ENCODE assay signal across 26 cellular contexts in the genomic region with DNA sequence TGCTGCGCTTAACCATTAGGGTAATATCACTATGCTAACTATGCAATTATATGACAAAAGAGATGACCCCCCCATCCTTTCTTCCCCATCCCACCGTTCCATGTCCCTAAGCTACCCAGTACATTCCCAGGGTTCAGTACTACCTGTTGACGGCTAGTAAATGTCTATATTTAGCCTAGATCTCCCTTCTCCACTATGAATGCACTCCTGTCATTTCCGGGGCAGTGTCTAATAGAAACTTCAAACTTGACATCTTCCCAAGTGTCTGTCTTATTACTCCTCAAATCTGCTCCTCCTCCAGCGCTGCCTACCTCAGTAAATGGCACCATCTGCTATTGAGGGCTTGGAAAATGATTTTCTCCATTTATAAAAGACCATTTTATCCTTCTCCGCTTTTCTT.
"Had no signal": no experiment of that assay in that cellular context is flagged by ENCODE, and none has a peak within 500 bp of the region (broad histone marks: within the 10 kb centered on the region; RNA-seq: fewer than 3 reads in every experiment).

No MANE protein-coding gene starts in this region.

- DNase-seq: stimulated activated CD4-positive, alpha-beta T cell treated with anti-CD3 and anti-CD28 coated beads, Interleukin-2, amount 100 ng/mL, for 48 hours; stimulated activated CD4-positive, alpha-beta T cell treated with anti-CD3 and anti-CD28 coated beads, Interleukin-4, amount 100 ng/mL, for 1 hour; stimulated activated CD4-positive, alpha-beta T cell treated with anti-CD3 and anti-CD28 coated beads, Interleukin-4, amount 100 ng/mL, for 24 hours; stimulated activated CD4-positive, alpha-beta T cell treated with anti-CD3 and anti-CD28 coated beads, Interleukin-4, amount 100 ng/mL, for 4 hours; stimulated activated CD8-positive, alpha-beta memory T cell treated with anti-CD3 and anti-CD28 coated beads, Interleukin-4, amount 100 ng/mL, for 48 hours; stimulated activated naive B cell treated with anti-CD40 and anti-IgM and Interleukin-4, amounts not matched to agents 10 μg/mL and 1 μg/mL and 100 μg/mL, for 72 hours; stimulated activated naive CD4-positive, alpha-beta T cell; stimulated activated naive CD4-positive, alpha-beta T cell treated with Interleukin-2 at 50 U/mL for 16 hours; stimulated activated naive CD8-positive, alpha-beta T cell treated with anti-CD3 and anti-CD28 coated beads, Interleukin-15, amount 100 ng/mL, for 72 hours; stimulated activated naive CD8-positive, alpha-beta T cell treated with anti-CD3 and anti-CD28 coated beads, Interleukin-15, Interleukin-2, amounts not matched to agents 100 U/mL and 50 U/mL, for 24 hours; stomach; substantia nigra; testis; thyroid gland; tibial artery; transverse colon; trophoblast cell; upper lobe of left lung; upper lobe of right lung; uterus had no signal

- H3K9me3 ChIP-seq: stomach, suprapubic skin, testis, thoracic aorta, thyroid gland, tibial artery, tibial nerve, transverse colon, upper lobe of left lung, upper lobe of right lung, uterus, vagina had no signal

- H3K4me3 ChIP-seq: stomach, suprapubic skin, testis, thoracic aorta, thyroid gland, tibial artery, tibial nerve, transverse colon, upper lobe of left lung, upper lobe of right lung, uterus, vagina had no signal

- H3K27me3 ChIP-seq: stomach, suprapubic skin, testis, thyroid gland, tibial artery, tibial nerve, transverse colon, upper lobe of left lung, upper lobe of right lung, uterus, vagina had no signal

- H3K36me3 ChIP-seq: stomach, suprapubic skin, thoracic aorta, thyroid gland, tibial artery, tibial nerve, transverse colon, upper lobe of left lung, upper lobe of right lung, uterus, vagina had no signal

- H3K4me1 ChIP-seq: stomach, suprapubic skin, testis, thyroid gland, tibial artery, tibial nerve, upper lobe of left lung, upper lobe of right lung, uterus, vagina had no signal

- H3K27ac ChIP-seq: stomach, suprapubic skin, testis, thoracic aorta, thyroid gland, tibial artery, tibial nerve, transverse colon, upper lobe of left lung, upper lobe of right lung, uterus, vagina had no signal

- ATAC-seq: stimulated activated effector memory CD8-positive, alpha-beta T cell treated with anti-CD3 and anti-CD28 coated beads, Interleukin-12 subunit alpha, Interleukin-12 subunit beta, amount 100 ng/mL, for 72 hours; stimulated activated memory B cell treated with anti-CD40 and anti-IgM and Interleukin-4, amounts not matched to agents 10 μg/mL and 1 μg/mL and 100 μg/mL, for 72 hours; stimulated activated naive B cell treated with anti-CD40 and anti-IgM and Interleukin-4, amounts not matched to agents 10 μg/mL and 1 μg/mL and 100 μg/mL, for 72 hours; stimulated activated naive CD8-positive, alpha-beta T cell treated with anti-CD3 and anti-CD28 coated beads, Interleukin-15, amount 100 ng/mL, for 72 hours; stimulated activated naive CD8-positive, alpha-beta T cell treated with anti-CD3 and anti-CD28 coated beads, Interleukin-15, Interleukin-2, amounts not matched to agents 100 U/mL and 50 U/mL, for 24 hours; upper lobe of right lung had no signal
